Comparison of ENCODE assay signal across 17 cellular contexts in genomic region chr16:19098173-19098572, GRCh38. TPM values are rescaled to one million over a fixed set of nuclear protein-coding genes. Genes with fewer than 3 reads are reported as not detected.
DNase-seq lines count a peak whose midpoint lies in the region; ATAC-seq and TF ChIP-seq lines count a peak whose summit lies in the region.
"Had no signal": no experiment of that assay in that cellular context is flagged by ENCODE, and none has a peak within 500 bp of the region (broad histone marks: within the 10 kb centered on the region; RNA-seq: fewer than 3 reads in every experiment).

No MANE protein-coding gene starts in this region.

- no peaks in the 10 kb centered on the region for H3K27me3 ChIP-seq in RWPE2 (ENCODE audit: insufficient read depth, poor library complexity, severe bottlenecking)
- H3K27me3 ChIP-seq in endodermal cell (ENCODE audit: control insufficient read depth, insufficient read depth, low read length, poor library complexity, severe bottlenecking), result no peaks in the 10 kb centered on the region

- no peak overlapping the region for H3K27ac ChIP-seq in HEK293 (ENCODE audit: extremely low read depth, low read depth, low read length)
- no peak overlapping the region for H3K27ac ChIP-seq in RWPE2 (ENCODE audit: poor library complexity, severe bottlenecking)
- no peak overlapping the region for H3K27ac ChIP-seq in endodermal cell (ENCODE audit: low read depth, low read length)
- H3K27ac ChIP-seq in caudate nucleus (ENCODE audit: low read depth, low read length), result no peak overlapping the region
- H3K27ac ChIP-seq: C4-2B, GM23248 had no signal

- 67% methylated on average over 1 of the region's 1 CpG; no CpG with 5 or more reads in 1 of the 2 experiments for WGBS in endodermal cell (ENCODE audit: insufficient coverage in 1 of 2, insufficient read length in 1 of 2), 2 experiments

- peak; percentile 1 for DNase-seq in RWPE2 (ENCODE audit: low spot score)
- DNase-seq in endodermal cell, result peak; percentile 8
- no peak for DNase-seq in SW 1271 (lab: John Stamatoyannopoulos, UW)
- no peak for DNase-seq in GM10266 (ENCODE audit: extremely low spot score)
- no peak for DNase-seq in caudate nucleus (lab: John Stamatoyannopoulos, UW)
- DNase-seq: Caco-2; CD4-positive, CD25-positive, alpha-beta regulatory T cell; CD8-positive, alpha-beta T cell; DMS153; DND-41; GM23248; H7; HCEC 1CT; HFFc6 had no signal

- H3K4me3 Mint-ChIP-seq in endodermal cell, result no peak overlapping the region
- H3K4me3 Mint-ChIP-seq: CD4-positive, CD25-positive, alpha-beta regulatory T cell; CD8-positive, alpha-beta T cell; HFFc6 had no signal

- peaks cover 4% of the 10 kb centered on the region; the same call in 1 of the 2 replicates for H3K4me1 ChIP-seq in HEK293 (ENCODE audit: control insufficient read depth, insufficient read depth, low read length)
- peaks cover 14% of the 10 kb centered on the region for H3K4me1 ChIP-seq in RWPE2 (ENCODE audit: insufficient read depth, poor library complexity, severe bottlenecking)
- no peaks in the 10 kb centered on the region for H3K4me1 ChIP-seq in endodermal cell (ENCODE audit: control insufficient read depth, insufficient read depth, low read length)

- H3K36me3 Mint-ChIP-seq in endodermal cell (ENCODE audit: low read depth), result no peaks in the 10 kb centered on the region
- H3K36me3 Mint-ChIP-seq: CD8-positive, alpha-beta T cell had no signal

- H3K9me3 ChIP-seq in HEK293 (ENCODE audit: control insufficient read depth, insufficient read depth, low read depth, low read length), result no peaks in the 10 kb centered on the region
- H3K9me3 ChIP-seq in RWPE2 (ENCODE audit: severe bottlenecking), result no peaks in the 10 kb centered on the region
- peaks cover 7% of the 10 kb centered on the region for H3K9me3 ChIP-seq in endodermal cell (ENCODE audit: control insufficient read depth, low read length)
- H3K9me3 ChIP-seq: Caco-2 had no signal

- CTCF ChIA-PET in HEK293 (lab: Yijun Ruan, JAX), result interaction anchor here (1.0 kb wide), 1 partner anchor 12 kb away, joined by 4 read pairs; no protein-coding TSS in a partner anchor

- peaks cover 8% of the 10 kb centered on the region for H3K4me1 Mint-ChIP-seq in endodermal cell
- H3K4me1 Mint-ChIP-seq: CD4-positive, CD25-positive, alpha-beta regulatory T cell had no signal

- ATAC-seq in RWPE2 (ENCODE audit: low read depth), result no peak
- ATAC-seq: CD8-positive, alpha-beta T cell; GM12878 had no signal

- TF ChIP-seq CTCF in HEK293 (tag by site-specific recombination; IDR thresholded peaks at IDR 0.05), result no peak
- no peak for TF ChIP-seq CTCF in RWPE2 (IDR thresholded peaks at IDR 0.05; ENCODE audit: poor library complexity, severe bottlenecking)
- no peak for TF ChIP-seq CTCF in endodermal cell (conservative IDR thresholded peaks at IDR 0.05)
- no peak for TF ChIP-seq CTCF in GM10266 (IDR thresholded peaks at IDR 0.05; ENCODE audit: control insufficient read depth, insufficient read depth, low read depth, missing control alignments)

- H3K4me3 ChIP-seq in HEK293 (ENCODE audit: low read depth, low read length) (no peak overlapping the region), RWPE2 (ENCODE audit: severe bottlenecking) (no peak overlapping the region), endodermal cell (ENCODE audit: low read length) (no peak overlapping the region)
- H3K4me3 ChIP-seq: GM12878, GM23248 had no signal

- no peak overlapping the region for H3K9ac ChIP-seq in endodermal cell (ENCODE audit: extremely low read depth, low read length, poor library complexity, severe bottlenecking)
- H3K9ac ChIP-seq: GM23248 had no signal

- no peaks in the 10 kb centered on the region for H3K27me3 Mint-ChIP-seq in endodermal cell (ENCODE audit: insufficient read depth)

- H3K36me3 ChIP-seq in HEK293 (ENCODE audit: control insufficient read depth in 2 of 2, insufficient read depth in 1 of 2, low read length in 2 of 2) (no peaks in the 10 kb centered on the region), RWPE2 (ENCODE audit: low read depth) (no peaks in the 10 kb centered on the region), endodermal cell (ENCODE audit: control insufficient read depth, insufficient read depth, low read length) (no peaks in the 10 kb centered on the region)

- no peak overlapping the region for H3K27ac Mint-ChIP-seq in endodermal cell
- H3K27ac Mint-ChIP-seq: CD4-positive, CD25-positive, alpha-beta regulatory T cell; CD8-positive, alpha-beta T cell; HFFc6 had no signal

- H3K9me3 Mint-ChIP-seq in endodermal cell, result peaks cover 4% of the 10 kb centered on the region

- POLR2A ChIA-PET in HEK293 (lab: Yijun Ruan, JAX), result no interaction called here

TF ChIP-seq in HEK293, 187 proteins besides CTCF, POLR2A, EP300 and RAD21:
- TF ChIP-seq ZFHX2 (tag by site-specific recombination; conservative IDR thresholded peaks at IDR 0.05), result no peak
- TF ChIP-seq RBAK (tag by site-specific recombination; IDR thresholded peaks at IDR 0.05), result peak; percentile 95; the same call in 1 of the 2 replicates

RNA-seq across cellular contexts. Expression of gene ITPRIPL2, which starts 15.6 kb away (rescaled TPM):
- 10 to 100 TPM; 13.4 to 19.3 TPM for total RNA-seq in endodermal cell
- polyA plus RNA-seq in endodermal cell (2013, experiment 1 of 2), result 5.7 TPM
- 5.9 TPM for polyA plus RNA-seq in endodermal cell (2013, experiment 2 of 2)

RNA-seq across cellular contexts. Expression of gene COQ7, which starts 30.8 kb away (rescaled TPM):
- total RNA-seq in endodermal cell, result 10 to 100 TPM; 20.4 to 22.0 TPM
- polyA plus RNA-seq in endodermal cell (2013, experiment 1 of 2), result 21.0 TPM
- 21.9 TPM for polyA plus RNA-seq in endodermal cell (2013, experiment 2 of 2)

Comparison
In these comparisons a context has a peak if more than half of its experiments do, and no peak if none do; other contexts are left out.
1. DNase-seq: peak in RWPE2 (single experiment) and endodermal cell (single experiment); none in SW 1271 (0 of 2), GM10266 (single experiment) and caudate nucleus (0 of 61).